8 cellular contexts compared by ENCODE assay signal in genomic region chr3:50364573-50365079, GRCh38. TPM values are rescaled to one million over a fixed set of nuclear protein-coding genes. Genes with fewer than 3 reads are reported as not detected.
A peak's percentile ranks its signal among the peaks of the same experiment; 100 is the strongest.
DNase-seq lines count a peak whose midpoint lies in the region; ATAC-seq and TF ChIP-seq lines count a peak whose summit lies in the region.

No MANE protein-coding gene starts in this region.

- no peaks in the 10 kb centered on the region for H3K36me3 ChIP-seq in ACC112 (ENCODE audit: insufficient read depth, low read length)

- H3K27me3 ChIP-seq in ACC112 (ENCODE audit: insufficient read depth, low read length): peaks cover 9% of the 10 kb centered on the region

- TF ChIP-seq CTCF in mesothelial cell of epicardium (IDR thresholded peaks at IDR 0.05; ENCODE audit: unreplicated experiment): no peak

- no peaks in the 10 kb centered on the region for H3K4me1 ChIP-seq in ACC112 (ENCODE audit: control insufficient read depth, insufficient read depth, low read length, unreplicated experiment)

- H2AFZ ChIP-seq in ACC112 (ENCODE audit: low read length, unreplicated experiment): no peak overlapping the region

- no peaks in the 10 kb centered on the region for H3K9me3 Mint-ChIP-seq in central memory CD8-positive, alpha-beta T cell
- no peaks in the 10 kb centered on the region for H3K9me3 Mint-ChIP-seq in mesothelial cell of epicardium

- no peak for DNase-seq in central memory CD8-positive, alpha-beta T cell (ENCODE audit: low spot score in 2 of 2)
- DNase-seq in mesothelial cell of epicardium (ENCODE audit: low spot score in 2 of 2, unreplicated experiment in 2 of 2): peak; percentile 34 to 67
- DNase-seq in activated CD8-positive, alpha-beta memory T cell treated with anti-CD3 and anti-CD28 coated beads, Interleukin-2, amount 50 U/mL, for 4 hours: no peak
- DNase-seq in T-helper 9 cell: no peak

- ATAC-seq in HG02759 (IDR thresholded peaks at IDR 0.05; ENCODE audit: unreplicated experiment): peak; percentile 33
- ATAC-seq in central memory CD8-positive, alpha-beta T cell (replicated peaks; ENCODE audit: extremely low read depth, poor library complexity, severe bottlenecking): no peak
- ATAC-seq in GM19395 (IDR thresholded peaks at IDR 0.05; ENCODE audit: unreplicated experiment): no peak
- ATAC-seq in GM19397 (IDR thresholded peaks at IDR 0.05; ENCODE audit: unreplicated experiment): no peak

- H3K79me2 ChIP-seq in ACC112 (ENCODE audit: control insufficient read depth, insufficient read depth, low read length, unreplicated experiment): no peaks in the 10 kb centered on the region

- H3K4me3 ChIP-seq in ACC112 (ENCODE audit: low read depth, low read length): peak overlapping the region; percentile 73

- H3K27ac ChIP-seq in ACC112 (ENCODE audit: low read depth, low read length): no peak overlapping the region

- H3K36me3 Mint-ChIP-seq in central memory CD8-positive, alpha-beta T cell (ENCODE audit: insufficient read depth): peaks cover 6% of the 10 kb centered on the region
- H3K36me3 Mint-ChIP-seq in mesothelial cell of epicardium: no peaks in the 10 kb centered on the region

- no peaks in the 10 kb centered on the region for H3K27me3 Mint-ChIP-seq in central memory CD8-positive, alpha-beta T cell
- H3K27me3 Mint-ChIP-seq in mesothelial cell of epicardium (ENCODE audit: low read depth): peaks cover 4% of the 10 kb centered on the region

- peaks cover 32% of the 10 kb centered on the region for H3K4me1 Mint-ChIP-seq in central memory CD8-positive, alpha-beta T cell
- H3K4me1 Mint-ChIP-seq in mesothelial cell of epicardium: peaks cover 20% of the 10 kb centered on the region

- peak overlapping the region; percentile 85 for H3K4me3 Mint-ChIP-seq in central memory CD8-positive, alpha-beta T cell
- peak overlapping the region; percentile 80 for H3K4me3 Mint-ChIP-seq in mesothelial cell of epicardium

- peak overlapping the region; percentile 64 for H3K27ac Mint-ChIP-seq in central memory CD8-positive, alpha-beta T cell (ENCODE audit: low read depth)
- H3K27ac Mint-ChIP-seq in mesothelial cell of epicardium: peak overlapping the region; percentile 79

RNA-seq across cellular contexts. Expression of gene TMEM115, which starts 5.3 kb away (rescaled TPM):
- 38.6 to 41.3 TPM (median 40.3 TPM) in 3 replicates for total RNA-seq in mesothelial cell of epicardium

RNA-seq across cellular contexts. Expression of gene CYB561D2, which starts 14.0 kb away (rescaled TPM):
- total RNA-seq in mesothelial cell of epicardium: 12.9 to 13.6 TPM (median 13.1 TPM) in 3 replicates

RNA-seq across cellular contexts. Expression of gene NPRL2, which starts 14.1 kb away (rescaled TPM):
- total RNA-seq in mesothelial cell of epicardium: 19.9 to 23.4 TPM (median 23.3 TPM) in 3 replicates

RNA-seq across cellular contexts. Expression of gene ZMYND10, which starts 19.1 kb away (rescaled TPM):
- total RNA-seq in mesothelial cell of epicardium: 0.54 to 1.00 TPM (median 0.83 TPM) in 3 replicates

RNA-seq across cellular contexts. Expression of gene RASSF1, which starts 24.0 kb away (rescaled TPM):
- total RNA-seq in mesothelial cell of epicardium: 13.7 to 15.4 TPM (median 14.3 TPM) in 3 replicates

Comparison
In these comparisons a context has a peak if more than half of its experiments do, and no peak if none do; other contexts are left out.
1. DNase-seq: peak in mesothelial cell of epicardium (2 of 2); none in central memory CD8-positive, alpha-beta T cell (0 of 2), activated CD8-positive, alpha-beta memory T cell treated with anti-CD3 and anti-CD28 coated beads, Interleukin-2, amount 50 U/mL, for 4 hours (single experiment) and T-helper 9 cell (single experiment).